In genomic region chr2:26346454-26347053, GRCh38 we compare ENCODE assay signal across 8 cellular contexts. TPM values are rescaled to one million over a fixed set of nuclear protein-coding genes. Genes with fewer than 3 reads are reported as not detected.
A peak's percentile ranks its signal among the peaks of the same experiment; 100 is the strongest.
DNase-seq lines count a peak whose midpoint lies in the region; ATAC-seq and TF ChIP-seq lines count a peak whose summit lies in the region.

TSS of gene ADGRF3 (minus strand) at chr2:26346789. CDS start at chr2:26346234, 555 bp downstream.

- peak within 1 kb of the TSS; percentile 100 for H3K27ac Mint-ChIP-seq in neural progenitor cell

- no peak for ATAC-seq in HG03108 (IDR thresholded peaks at IDR 0.05; ENCODE audit: unreplicated experiment)

- no peaks in the 10 kb centered on the region for H3K36me3 ChIP-seq in neural progenitor cell
- no peaks in the 10 kb centered on the region for H3K36me3 ChIP-seq in subcutaneous abdominal adipose tissue (ENCODE audit: control insufficient read depth in 5 of 5, insufficient read depth in 5 of 5, low read length in 5 of 5)

- H3K27me3 ChIP-seq in neural progenitor cell (no peaks in the 10 kb centered on the region), subcutaneous abdominal adipose tissue (ENCODE audit: control insufficient read depth in 5 of 5, insufficient read depth in 4 of 5, low read length in 5 of 5) (no peaks in the 10 kb centered on the region)

- H3K9ac ChIP-seq in neural progenitor cell (peak within 1 kb of the TSS; percentile 83), subcutaneous abdominal adipose tissue (ENCODE audit: low read length in 5 of 5) (peak within 1 kb of the TSS; percentile 83 to 99 (median 96))

- peak within 1 kb of the TSS; percentile 92 for H3K27ac ChIP-seq in neural progenitor cell
- peak within 1 kb of the TSS; percentile 100 for H3K27ac ChIP-seq in subcutaneous abdominal adipose tissue (ENCODE audit: low read depth, low read length)

- peaks cover 28% of the 10 kb centered on the region for H3K4me1 Mint-ChIP-seq in neural progenitor cell

- H3K4me2 ChIP-seq in neural progenitor cell: peak within 1 kb of the TSS; percentile 93

- H3K79me2 ChIP-seq in neural progenitor cell (ENCODE audit: low read depth): peaks cover 75% of the 10 kb centered on the region

- peak within 1 kb of the TSS; percentile 100 for H3K4me3 Mint-ChIP-seq in neural progenitor cell

- peaks cover 15% of the 10 kb centered on the region for H4K20me1 ChIP-seq in neural progenitor cell (ENCODE audit: low read depth)

- H3K4me1 ChIP-seq in neural progenitor cell: peaks cover 24% of the 10 kb centered on the region
- H3K4me1 ChIP-seq in subcutaneous abdominal adipose tissue (ENCODE audit: control insufficient read depth in 5 of 5, insufficient read depth in 5 of 5, low read length in 5 of 5): peaks cover 2 to 28% (median 23%) of the 10 kb centered on the region in 5 donors

- H3K4me3 ChIP-seq in foreskin fibroblast (ENCODE audit: low read depth in 1 of 2, low read length in 2 of 2) (peak within 1 kb of the TSS; percentile 71 to 85), neural progenitor cell (peak within 1 kb of the TSS; percentile 90), subcutaneous abdominal adipose tissue (ENCODE audit: low read depth in 1 of 5, low read length in 5 of 5) (peak within 1 kb of the TSS; percentile 77 to 97 (median 97))

- H3K36me3 Mint-ChIP-seq in neural progenitor cell: peaks cover 11% of the 10 kb centered on the region

- no peak for TF ChIP-seq CTCF in foreskin fibroblast (IDR thresholded peaks at IDR 0.05; ENCODE audit: low read depth, low read length)
- no peak for TF ChIP-seq CTCF in neural progenitor cell (IDR thresholded peaks at IDR 0.05)

- peak; percentile 14 for DNase-seq in DMS 273 treated with DMSO at 0.1 percent for 48 hours (lab: John Stamatoyannopoulos, UW)
- DNase-seq in HuH-7 (ENCODE audit: low spot score): peak; percentile 29
- DNase-seq in RPMI8226: peak; percentile 83
- DNase-seq in activated effector memory CD4-positive, alpha-beta T cell treated with Interleukin-2 at 50 U/mL for 16 hours: peak; percentile 46
- peak in 1 of 2 donors; percentile 62 for DNase-seq in foreskin fibroblast
- DNase-seq in neural progenitor cell (ENCODE audit: low spot score): peak; percentile 79

- peaks cover 8% of the 10 kb centered on the region for H3F3A ChIP-seq in neural progenitor cell (ENCODE audit: low read depth)

- H3K9me3 ChIP-seq in neural progenitor cell (ENCODE audit: low read depth): no peaks in the 10 kb centered on the region
- H3K9me3 ChIP-seq in subcutaneous abdominal adipose tissue (ENCODE audit: control insufficient read depth in 5 of 5, low read length in 5 of 5): no peaks in the 10 kb centered on the region

- H2AFZ ChIP-seq in neural progenitor cell (replicated peaks): peak within 1 kb of the TSS; percentile 78

- H3K9me3 Mint-ChIP-seq in neural progenitor cell: no peaks in the 10 kb centered on the region

- peaks cover 5% of the 10 kb centered on the region for H3K27me3 Mint-ChIP-seq in neural progenitor cell (ENCODE audit: insufficient read depth, low read depth)

RNA-seq across cellular contexts. Expression of gene ADGRF3, which starts in this region (rescaled TPM):
- 0.04 and 0.06 TPM in 2 replicates for total RNA-seq in neural progenitor cell (ENCODE audit: low replicate concordance)

Comparison
In these comparisons a context has a peak if more than half of its experiments do, and no peak if none do; other contexts are left out.
1. Peak in DNase-seq, H3K4me3 ChIP-seq, H3K27ac ChIP-seq, H3K9ac ChIP-seq and H3K4me2 ChIP-seq in neural progenitor cell; RNA of the gene not detected or under 1 TPM.